Comparison of ENCODE assay signal across 16 cellular contexts in the genomic region with DNA sequence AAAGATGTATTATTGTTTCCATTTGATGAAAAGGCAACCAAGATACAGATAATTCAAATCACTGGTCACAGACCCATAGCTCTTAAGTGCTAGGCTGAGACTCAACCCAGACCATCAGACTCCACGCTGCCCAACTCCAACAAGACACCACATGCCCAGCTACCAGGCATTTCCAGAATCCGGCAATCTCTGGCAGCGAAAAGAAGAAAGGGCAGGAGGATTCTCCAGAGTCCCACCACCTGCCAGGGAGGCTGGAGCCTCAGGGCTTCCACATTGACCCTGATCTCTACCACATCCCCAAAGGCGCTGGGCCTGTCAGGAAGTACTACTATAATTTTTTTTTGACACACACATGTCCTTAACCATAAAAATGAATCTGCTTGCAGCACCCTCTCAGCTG.
DNase-seq lines count a peak whose midpoint lies in the region; ATAC-seq and TF ChIP-seq lines count a peak whose summit lies in the region.
"Had no signal": no experiment of that assay in that cellular context is flagged by ENCODE, and none has a peak within 500 bp of the region (broad histone marks: within the 10 kb centered on the region; RNA-seq: fewer than 3 reads in every experiment).

No MANE protein-coding gene starts in this region.

- H2AFZ ChIP-seq in ACC112 (ENCODE audit: low read length, unreplicated experiment) (no peak overlapping the region), GM23248 (no peak overlapping the region)

- CTCF ChIA-PET in MCF 10A (lab: Yijun Ruan, JAX): interaction anchor here (0.9 to 3.4 kb wide), 4 partner anchors 11 to 180 kb away, joined by 3 to 26 read pairs (median 3); no protein-coding TSS in a partner anchor
- CTCF ChIA-PET in activated naive CD4-positive, alpha-beta T cell treated with anti-CD3 and anti-CD28 coated beads for 36 hours (lab: Charles Lee): interaction anchor here (2.0 to 2.1 kb wide), 2 partner anchors 51 to 115 kb away, joined by 6 to 8 read pairs; no protein-coding TSS in a partner anchor

- no peak overlapping the region for H3K4me3 Mint-ChIP-seq in MCF 10A (ENCODE audit: unreplicated experiment)
- H3K4me3 Mint-ChIP-seq in activated naive CD4-positive, alpha-beta T cell treated with anti-CD3 and anti-CD28 coated beads for 36 hours: no peak overlapping the region
- H3K4me3 Mint-ChIP-seq: stimulated activated effector memory CD8-positive, alpha-beta T cell treated with anti-CD3 and anti-CD28 coated beads, Interleukin-12 subunit alpha, Interleukin-12 subunit beta, amount 100 ng/mL, for 72 hours had no signal

- no peak overlapping the region for H4K8ac ChIP-seq in mesendoderm (ENCODE audit: low read depth, low read length)

- H4K20me1 ChIP-seq in GM23248 (ENCODE audit: insufficient read depth): no peaks in the 10 kb centered on the region

- H3K9ac ChIP-seq in GM23248 (no peak overlapping the region), mesendoderm (ENCODE audit: low read length) (no peak overlapping the region)

- H3K27ac ChIP-seq in ACC112 (ENCODE audit: low read depth, low read length): peak overlapping the region; percentile 31; the same call in 1 of the 2 replicates
- peak overlapping the region; percentile 89 for H3K27ac ChIP-seq in GM23248
- H3K27ac ChIP-seq in mesendoderm (ENCODE audit: low read depth, low read length): peak overlapping the region; percentile 82
- H3K27ac ChIP-seq: transverse colon, VCaP had no signal

- H4K5ac ChIP-seq in mesendoderm (ENCODE audit: low read length): no peak overlapping the region

- peak overlapping the region; percentile 20 for H2BK15ac ChIP-seq in mesendoderm (replicated peaks; ENCODE audit: low read depth)

- peak overlapping the region; percentile 83 for H3K4ac ChIP-seq in mesendoderm (ENCODE audit: low read depth, low read length)

- peak overlapping the region; percentile 53 for H2AK5ac ChIP-seq in mesendoderm (ENCODE audit: low read length)

- H3F3A ChIP-seq in GM23248 (ENCODE audit: insufficient read depth): peaks cover 21% of the 10 kb centered on the region

- H3K56ac ChIP-seq in mesendoderm (ENCODE audit: low read length): peak overlapping the region; percentile 57

- intact Hi-C loops in MCF 10A (cut with micrococcal nuclease): no loop called here
- intact Hi-C loops in activated naive CD4-positive, alpha-beta T cell treated with anti-CD3 and anti-CD28 coated beads for 36 hours (cut with micrococcal nuclease): no loop called here

- peaks cover 37% of the 10 kb centered on the region for H3K4me1 ChIP-seq in ACC112 (ENCODE audit: control insufficient read depth, insufficient read depth, low read length, unreplicated experiment)
- H3K4me1 ChIP-seq in GM23248 (ENCODE audit: insufficient read depth): peaks cover 44% of the 10 kb centered on the region
- H3K4me1 ChIP-seq in mesendoderm (ENCODE audit: control insufficient read depth, low read depth, low read length): peaks cover 22% of the 10 kb centered on the region

- no peak for DNase-seq in GM23248
- peak; percentile 84 for DNase-seq in MCF 10A (ENCODE audit: unreplicated experiment)
- DNase-seq in mesendoderm: no peak
- DNase-seq in SIG-M5 treated with dmso at 0.1 percent for 504 hours (lab: John Stamatoyannopoulos, UW; ENCODE audit: unreplicated experiment): no peak
- DNase-seq in activated naive CD4-positive, alpha-beta T cell treated with anti-CD3 and anti-CD28 coated beads for 36 hours: no peak
- DNase-seq in NK-92 treated with Interleukin-12 subunit alpha and Interleukin-12 subunit beta, amount 100 ng/mL, for 24 hours (lab: John Stamatoyannopoulos, UW): no peak
- DNase-seq: activated CD8-positive, alpha-beta memory T cell treated with anti-CD3 and anti-CD28 coated beads, Interleukin-2, amount 50 U/mL, for 48 hours; activated effector memory CD4-positive, alpha-beta T cell treated with anti-CD3 and anti-CD28 coated beads, Interleukin-2, amount 50 U/mL, for 16 hours; COR-L47; left lung; NCI-H1694; transverse colon had no signal

- no peaks in the 10 kb centered on the region for H3K9me3 Mint-ChIP-seq in MCF 10A (ENCODE audit: unreplicated experiment)
- H3K9me3 Mint-ChIP-seq in activated naive CD4-positive, alpha-beta T cell treated with anti-CD3 and anti-CD28 coated beads for 36 hours: no peaks in the 10 kb centered on the region
- H3K9me3 Mint-ChIP-seq: stimulated activated effector memory CD8-positive, alpha-beta T cell treated with anti-CD3 and anti-CD28 coated beads, Interleukin-12 subunit alpha, Interleukin-12 subunit beta, amount 100 ng/mL, for 72 hours had no signal

- peak overlapping the region; percentile 85 for H3K18ac ChIP-seq in mesendoderm (ENCODE audit: low read length)

- 88 to 95% methylated on average over 4 of the region's 4 CpGs for WGBS in GM23248 (ENCODE audit: low coverage in 1 of 2, low lambda C conversion rate in 2 of 2, missing lambda C conversion rate in 2 of 2), 2 experiments
- WGBS in mesendoderm (ENCODE audit: extremely low coverage, insufficient coverage, low lambda C conversion rate): no CpG with 5 or more reads among the region's 4 CpGs

- H3K9me3 ChIP-seq in GM23248 (ENCODE audit: low read depth): no peaks in the 10 kb centered on the region
- H3K9me3 ChIP-seq: left lung, transverse colon had no signal

- peaks cover 42% of the 10 kb centered on the region for H3K79me2 ChIP-seq in ACC112 (ENCODE audit: control insufficient read depth, insufficient read depth, low read length, unreplicated experiment)
- H3K79me2 ChIP-seq in GM23248 (ENCODE audit: insufficient read depth): peaks cover 93% of the 10 kb centered on the region
- peaks cover 34% of the 10 kb centered on the region for H3K79me2 ChIP-seq in mesendoderm (ENCODE audit: control insufficient read depth, insufficient read depth, low read length)

- POLR2A ChIA-PET in MCF 10A (lab: Yijun Ruan, JAX): interaction anchor here (0.6 to 6.1 kb wide), 16 partner anchors 10 to 270 kb away, joined by 3 to 52 read pairs (median 4); partner anchors contain the start of genes CYB5R3 and PACSIN2

- H2BK120ac ChIP-seq in mesendoderm (ENCODE audit: low read depth, low read length): peak overlapping the region; percentile 86

- H3K4me1 Mint-ChIP-seq in MCF 10A (ENCODE audit: insufficient read depth, unreplicated experiment): peaks cover 23% of the 10 kb centered on the region
- H3K4me1 Mint-ChIP-seq in activated naive CD4-positive, alpha-beta T cell treated with anti-CD3 and anti-CD28 coated beads for 36 hours (ENCODE audit: low read depth): peaks cover 33% of the 10 kb centered on the region

- no peaks in the 10 kb centered on the region for H3K36me3 ChIP-seq in ACC112 (ENCODE audit: insufficient read depth, low read length)
- H3K36me3 ChIP-seq in GM23248 (ENCODE audit: low read depth): no peaks in the 10 kb centered on the region
- no peaks in the 10 kb centered on the region for H3K36me3 ChIP-seq in mesendoderm (ENCODE audit: control insufficient read depth, insufficient read depth, low read length)
- H3K36me3 ChIP-seq: left lung, transverse colon had no signal

- ATAC-seq in HG02678 (IDR thresholded peaks at IDR 0.05; ENCODE audit: unreplicated experiment): no peak

- peaks cover 18% of the 10 kb centered on the region for H3K36me3 Mint-ChIP-seq in MCF 10A (ENCODE audit: insufficient read depth, unreplicated experiment)
- no peaks in the 10 kb centered on the region for H3K36me3 Mint-ChIP-seq in activated naive CD4-positive, alpha-beta T cell treated with anti-CD3 and anti-CD28 coated beads for 36 hours (ENCODE audit: low read depth)
- H3K36me3 Mint-ChIP-seq: stimulated activated effector memory CD8-positive, alpha-beta T cell treated with anti-CD3 and anti-CD28 coated beads, Interleukin-12 subunit alpha, Interleukin-12 subunit beta, amount 100 ng/mL, for 72 hours had no signal

- H3K27me3 Mint-ChIP-seq in MCF 10A (ENCODE audit: insufficient read depth, unreplicated experiment): no peaks in the 10 kb centered on the region
- no peaks in the 10 kb centered on the region for H3K27me3 Mint-ChIP-seq in activated naive CD4-positive, alpha-beta T cell treated with anti-CD3 and anti-CD28 coated beads for 36 hours (ENCODE audit: low read depth)

- H2BK5ac ChIP-seq in mesendoderm (ENCODE audit: low read length): peak overlapping the region; percentile 81

- H3K23ac ChIP-seq in mesendoderm (ENCODE audit: low read length): no peak overlapping the region

- H3K9me2 ChIP-seq in GM23248 (ENCODE audit: insufficient read depth): no peaks in the 10 kb centered on the region

- no peak for TF ChIP-seq CTCF in MCF 10A (IDR thresholded peaks at IDR 0.05; ENCODE audit: unreplicated experiment)

- in situ Hi-C loops in GM23248 (cut with MboI): no loop called here

- H3K4me2 ChIP-seq in GM23248 (ENCODE audit: unreplicated experiment): no peak overlapping the region
- no peak overlapping the region for H3K4me2 ChIP-seq in mesendoderm (ENCODE audit: low read length)

- no peaks in the 10 kb centered on the region for H3K27me3 ChIP-seq in ACC112 (ENCODE audit: insufficient read depth, low read length)
- H3K27me3 ChIP-seq in GM23248 (replicated peaks; ENCODE audit: insufficient read depth): no peaks in the 10 kb centered on the region
- H3K27me3 ChIP-seq in mesendoderm (ENCODE audit: insufficient read depth, low read length, poor library complexity): no peaks in the 10 kb centered on the region
- H3K27me3 ChIP-seq: left lung, transverse colon had no signal

- H3K27ac Mint-ChIP-seq in MCF 10A (ENCODE audit: low read depth, unreplicated experiment): peak overlapping the region; percentile 63
- H3K27ac Mint-ChIP-seq in activated naive CD4-positive, alpha-beta T cell treated with anti-CD3 and anti-CD28 coated beads for 36 hours: no peak overlapping the region
- H3K27ac Mint-ChIP-seq: stimulated activated effector memory CD8-positive, alpha-beta T cell treated with anti-CD3 and anti-CD28 coated beads, Interleukin-12 subunit alpha, Interleukin-12 subunit beta, amount 100 ng/mL, for 72 hours had no signal

- BruUV-seq in MCF 10A (replicated peaks; lab: Mats Ljungman, UMichigan): no TSS peak

- H3K79me1 ChIP-seq in mesendoderm (ENCODE audit: low read length): peaks cover 29% of the 10 kb centered on the region

- H3K4me3 ChIP-seq in ACC112 (ENCODE audit: low read depth, low read length): no peak overlapping the region
- H3K4me3 ChIP-seq in GM23248: no peak overlapping the region
- no peak overlapping the region for H3K4me3 ChIP-seq in mesendoderm (ENCODE audit: low read length)
- H3K4me3 ChIP-seq: left lung, transverse colon had no signal

Comparison
In these comparisons a context has a peak if more than half of its experiments do, and no peak if none do; other contexts are left out.
1. H3K27ac ChIP-seq: peak in every context shown above with its lines; median percentile 89 in GM23248; 82 in mesendoderm; 31 in ACC112.